ENCODE assay signal across 18 cellular contexts in the genomic region with DNA sequence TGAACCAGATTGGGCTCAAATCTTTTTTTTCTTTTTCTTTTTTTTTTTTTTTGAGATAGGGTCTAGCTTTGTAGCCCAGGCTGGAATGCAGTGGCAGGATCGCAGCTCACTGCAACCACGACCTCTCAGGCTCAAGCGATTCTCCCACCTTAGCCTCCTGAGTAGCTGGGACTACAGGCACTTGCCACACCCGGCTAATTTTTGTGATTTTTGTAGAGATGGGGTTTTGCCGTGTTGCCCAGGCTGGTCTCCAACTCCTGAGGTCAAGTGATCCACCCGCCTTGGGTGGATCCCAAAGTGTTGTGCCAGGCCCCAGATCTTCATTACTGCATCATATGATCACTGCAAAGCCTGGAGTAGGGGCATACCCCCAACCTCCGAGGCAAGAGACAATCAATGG. TPM values are rescaled to one million over a fixed set of nuclear protein-coding genes. Genes with fewer than 3 reads are reported as not detected.
DNase-seq lines count a peak whose midpoint lies in the region; ATAC-seq, FAIRE-seq and TF ChIP-seq lines count a peak whose summit lies in the region.
"Had no signal": no experiment of that assay in that cellular context is flagged by ENCODE, and none has a peak within 500 bp of the region (broad histone marks: within the 10 kb centered on the region; RNA-seq: fewer than 3 reads in every experiment).

No MANE protein-coding gene starts in this region.

- H3K27ac Mint-ChIP-seq in CD4-positive, alpha-beta T cell = peak overlapping the region; percentile 92
- H3K27ac Mint-ChIP-seq in H9 (no peak overlapping the region), astrocyte (ENCODE audit: unreplicated experiment) (no peak overlapping the region)
- H3K27ac Mint-ChIP-seq: activated B cell treated with CpG ODN at 0.5 μM for 24 hours; T-helper 1 cell treated with Interleukin-12 subunit alpha and Interleukin-12 subunit beta and Interleukin-4 antibody, amounts not matched to agents 30 μg/mL and 1 μg/mL, for 36 hours had no signal

- TF ChIP-seq POLR2A in erythroblast (IDR thresholded peaks at IDR 0.05; ENCODE audit: low read length) = no peak

- H2BK5ac ChIP-seq in H9 (ENCODE audit: insufficient read length, low read length) = no peak overlapping the region

- H2AFZ ChIP-seq in H9 (ENCODE audit: low read length) (no peak overlapping the region), astrocyte (ENCODE audit: low read depth, low read length) (no peak overlapping the region), osteoblast (ENCODE audit: low read length) (no peak overlapping the region)
- H2AFZ ChIP-seq: parathyroid adenoma had no signal

- H2BK12ac ChIP-seq in H9 (ENCODE audit: insufficient read length, low read depth, low read length) = no peak overlapping the region

- WGBS in H9 (ENCODE audit: extremely low coverage, insufficient read length, low lambda C conversion rate) = no CpG with 5 or more reads among the region's 7 CpGs

- H2BK120ac ChIP-seq in H9 (ENCODE audit: low read depth, low read length, poor library complexity, severe bottlenecking) = no peak overlapping the region

- H3K9ac ChIP-seq in H9 (ENCODE audit: extremely low read depth, insufficient read length, low read length) (no peak overlapping the region), astrocyte (ENCODE audit: low read length) (no peak overlapping the region)
- H3K9ac ChIP-seq: parathyroid adenoma had no signal

- no peak overlapping the region for H3K56ac ChIP-seq in H9 (ENCODE audit: insufficient read length, low read depth, low read length)

- H4K20me1 ChIP-seq in H9 (ENCODE audit: control insufficient read depth, insufficient read depth, insufficient read length) = peaks cover 3% of the 10 kb centered on the region
- peaks cover 52% of the 10 kb centered on the region for H4K20me1 ChIP-seq in astrocyte (ENCODE audit: insufficient read depth, low read length)
- peaks cover 25% of the 10 kb centered on the region for H4K20me1 ChIP-seq in osteoblast (ENCODE audit: insufficient read depth, low read length)

- no peak for FAIRE-seq in astrocyte (lab: Jason Lieb, UNC)
- FAIRE-seq: colon, endothelial cell of umbilical vein, GM18507 had no signal

- H3K4me1 ChIP-seq in H9 (ENCODE audit: insufficient read depth, low read length) (peaks cover 4% of the 10 kb centered on the region; the same call in 1 of the 2 replicates), astrocyte (ENCODE audit: insufficient read depth, low read length) (peaks cover 25% of the 10 kb centered on the region), osteoblast (ENCODE audit: insufficient read depth, low read length) (peaks cover 26% of the 10 kb centered on the region)
- H3K4me1 ChIP-seq: BE2C had no signal

- H3K4me3 ChIP-seq in astrocyte (ENCODE audit: insufficient read depth, low read depth, low read length) = no peak overlapping the region
- peak overlapping the region; percentile 96 for H3K4me3 ChIP-seq in osteoblast (ENCODE audit: insufficient read depth, low read length)

- no peak overlapping the region for H3K23ac ChIP-seq in H9 (ENCODE audit: insufficient read length, low read depth, low read length)

- no peak overlapping the region for H4K8ac ChIP-seq in H9 (replicated peaks; ENCODE audit: insufficient read length, low read depth, low read length)

- H3K4me1 Mint-ChIP-seq in CD4-positive, alpha-beta T cell (ENCODE audit: low read depth) = peaks cover 29% of the 10 kb centered on the region
- H3K4me1 Mint-ChIP-seq in H9 (peaks cover 14 to 23% of the 10 kb centered on the region in 2 experiments), astrocyte (ENCODE audit: low read depth, unreplicated experiment) (peaks cover 18% of the 10 kb centered on the region)

- peaks cover 16% of the 10 kb centered on the region for H3K79me1 ChIP-seq in H9 (ENCODE audit: insufficient read depth, low read depth, low read length, poor library complexity, severe bottlenecking)

- no peak overlapping the region for H3K4ac ChIP-seq in H9 (ENCODE audit: low read depth, low read length)

- no peak for TF ChIP-seq CTCF in CD4-positive, alpha-beta T cell (IDR thresholded peaks at IDR 0.05)
- no peak for TF ChIP-seq CTCF in H9 (conservative IDR thresholded peaks at IDR 0.05)
- no peak for TF ChIP-seq CTCF in astrocyte (IDR thresholded peaks at IDR 0.05; ENCODE audit: insufficient read depth, low read depth, low read length)
- no peak for TF ChIP-seq CTCF in osteoblast (IDR thresholded peaks at IDR 0.05; ENCODE audit: extremely low read depth, low read depth, low read length)

- peak overlapping the region; percentile 91 for H3K4me3 Mint-ChIP-seq in CD4-positive, alpha-beta T cell
- peak overlapping the region; percentile 21 to 90; a peak in 3 of 5 replicates for H3K4me3 Mint-ChIP-seq in H9
- H3K4me3 Mint-ChIP-seq in astrocyte (ENCODE audit: unreplicated experiment) = peak overlapping the region; percentile 57

- H4K5ac ChIP-seq in H9 (ENCODE audit: insufficient read length, low read depth, low read length) = no peak overlapping the region

- H2AK5ac ChIP-seq in H9 (ENCODE audit: insufficient read length, low read length) = no peak overlapping the region

- intact Hi-C loops in CD4-positive, alpha-beta T cell (cut with DNase I, micrococcal nuclease) = no loop called here

- H4K91ac ChIP-seq in H9 (ENCODE audit: insufficient read length, low read depth, low read length) = no peak overlapping the region

- peaks cover 43% of the 10 kb centered on the region for H3K36me3 Mint-ChIP-seq in CD4-positive, alpha-beta T cell (ENCODE audit: low read depth)
- peaks cover 19 to 30% (median 19%) of the 10 kb centered on the region in 3 experiments for H3K36me3 Mint-ChIP-seq in H9 (ENCODE audit: insufficient read depth in 1 of 3, low read depth in 3 of 3)
- peaks cover 14% of the 10 kb centered on the region for H3K36me3 Mint-ChIP-seq in astrocyte (ENCODE audit: low read depth, unreplicated experiment)

- H3K79me2 ChIP-seq in H9 (ENCODE audit: insufficient read depth, low read length) (peaks cover 20% of the 10 kb centered on the region; the same call in 1 of the 2 replicates), astrocyte (ENCODE audit: insufficient read depth, low read length) (peaks cover 72% of the 10 kb centered on the region), osteoblast (ENCODE audit: insufficient read depth, low read length) (peaks cover 66% of the 10 kb centered on the region)

- H2BK15ac ChIP-seq in H9 (ENCODE audit: low read depth, low read length) = no peak overlapping the region

- H3K27me3 ChIP-seq in CD4-positive, alpha-beta T cell (ENCODE audit: control insufficient read depth, insufficient read depth, low read length) = no peaks in the 10 kb centered on the region
- H3K27me3 ChIP-seq in H9 (ENCODE audit: insufficient read depth, low read length) (no peaks in the 10 kb centered on the region), astrocyte (ENCODE audit: insufficient read depth, low read length) (no peaks in the 10 kb centered on the region), osteoblast (ENCODE audit: insufficient read depth, low read length) (no peaks in the 10 kb centered on the region)
- H3K27me3 ChIP-seq: BE2C had no signal

- no peak overlapping the region for H3K27ac ChIP-seq in CD4-positive, alpha-beta T cell (ENCODE audit: low read depth, low read length)
- no peak overlapping the region for H3K27ac ChIP-seq in H9 (ENCODE audit: insufficient read length, low read depth, low read length)
- no peak overlapping the region for H3K27ac ChIP-seq in astrocyte (ENCODE audit: low read depth, low read length)
- no peak overlapping the region for H3K27ac ChIP-seq in osteoblast (ENCODE audit: low read depth, low read length)
- H3K27ac ChIP-seq: parathyroid adenoma had no signal

- no peak overlapping the region for H3T11ph ChIP-seq in H9 (ENCODE audit: low read length)

- H3K14ac ChIP-seq in H9 (ENCODE audit: insufficient read depth, low read length) = no peak overlapping the region

- H3K4me2 ChIP-seq in H9 (ENCODE audit: insufficient read depth, insufficient read length, low read length) (no peak overlapping the region), astrocyte (ENCODE audit: low read length) (peak overlapping the region; percentile 97), osteoblast (ENCODE audit: insufficient read depth, low read length) (no peak overlapping the region)

- H3K9me3 ChIP-seq in CD4-positive, alpha-beta T cell (ENCODE audit: control insufficient read depth, low read length) = no peaks in the 10 kb centered on the region
- H3K9me3 ChIP-seq in H9 (ENCODE audit: control insufficient read depth, low read depth, low read length) (no peaks in the 10 kb centered on the region), astrocyte (ENCODE audit: insufficient read depth, low read depth, low read length) (no peaks in the 10 kb centered on the region), osteoblast (ENCODE audit: low read depth, low read length) (no peaks in the 10 kb centered on the region)
- H3K9me3 ChIP-seq: BE2C, HAP-1 had no signal

- ATAC-seq in CD4-positive, alpha-beta T cell (ENCODE audit: poor library complexity) = no peak
- ATAC-seq in HG02759 (IDR thresholded peaks at IDR 0.05; ENCODE audit: unreplicated experiment) = no peak

- DNase-seq in CD4-positive, alpha-beta T cell = no peak
- DNase-seq in H9 (no peak), astrocyte (ENCODE audit: low read depth) (no peak), osteoblast (ENCODE audit: insufficient read length, low spot score, missing footprints) (no peak), erythroblast (lab: John Stamatoyannopoulos, UW) (no peak), EL (no peak)
- DNase-seq: activated B cell treated with CpG ODN at 0.5 μM for 24 hours, activated gamma-delta T cell, BE2C, NCI-H1436 had no signal

- POLR2A ChIA-PET in CD4-positive, alpha-beta T cell (lab: Charles Lee) = interaction anchor here (0.9 kb wide), 1 partner anchor 34 kb away, joined by 3 read pairs; no protein-coding TSS in a partner anchor

- no peak overlapping the region for H2BK20ac ChIP-seq in H9 (ENCODE audit: low read depth, low read length, poor library complexity, severe bottlenecking)

- H3K27me3 Mint-ChIP-seq in CD4-positive, alpha-beta T cell = no peaks in the 10 kb centered on the region
- H3K27me3 Mint-ChIP-seq in H9 (ENCODE audit: low read depth) = no peaks in the 10 kb centered on the region
- H3K27me3 Mint-ChIP-seq in astrocyte (ENCODE audit: low read depth, unreplicated experiment) = no peaks in the 10 kb centered on the region
- H3K27me3 Mint-ChIP-seq: activated B cell treated with CpG ODN at 0.5 μM for 24 hours had no signal

- CTCF ChIA-PET in CD4-positive, alpha-beta T cell (lab: Charles Lee) = interaction anchor here (1.6 to 1.9 kb wide), 2 partner anchors 12 to 74 kb away, joined by 3 to 6 read pairs; partner anchors contain the start of gene VPS37D

- H3K36me3 ChIP-seq in astrocyte (ENCODE audit: insufficient read depth, low read length) (no peaks in the 10 kb centered on the region), osteoblast (ENCODE audit: insufficient read depth, low read length) (peaks cover 12% of the 10 kb centered on the region)

- H3K18ac ChIP-seq in H9 (ENCODE audit: insufficient read length, low read depth, low read length) = no peak overlapping the region

- H3K23me2 ChIP-seq in H9 (ENCODE audit: insufficient read length, low read depth, low read length, poor library complexity, severe bottlenecking) = peaks cover 12% of the 10 kb centered on the region

- no peaks in the 10 kb centered on the region for H3K9me3 Mint-ChIP-seq in CD4-positive, alpha-beta T cell
- no peaks in the 10 kb centered on the region for H3K9me3 Mint-ChIP-seq in H9
- H3K9me3 Mint-ChIP-seq in astrocyte (ENCODE audit: unreplicated experiment) = no peaks in the 10 kb centered on the region
- H3K9me3 Mint-ChIP-seq: activated B cell treated with CpG ODN at 0.5 μM for 24 hours; T-helper 1 cell treated with Interleukin-12 subunit alpha and Interleukin-12 subunit beta and Interleukin-4 antibody, amounts not matched to agents 30 μg/mL and 1 μg/mL, for 36 hours had no signal

RNA-seq across cellular contexts. Expression of gene DNAJC30, which starts 2.8 kb away (rescaled TPM):
- 10 to 100 TPM; 14.0 to 14.4 TPM for total RNA-seq in CD4-positive, alpha-beta T cell
- 8.1 and 8.7 TPM in 2 replicates for total RNA-seq in H9 (2021)
- total RNA-seq in astrocyte = 10.5 and 11.0 TPM in 2 replicates
- 2.9 TPM in 2 replicates for total RNA-seq in osteoblast

RNA-seq across cellular contexts. Expression of gene BUD23, which starts 2.9 kb away (rescaled TPM):
- 100 to 1,000 TPM in 1 of 2 experiments, 10 to 100 TPM in 1; 96.1 to 103 TPM for total RNA-seq in CD4-positive, alpha-beta T cell
- total RNA-seq in H9 (2021) (68.5 and 78.1 TPM in 2 replicates), astrocyte (68.3 and 73.1 TPM in 2 replicates), osteoblast (33.9 and 36.9 TPM in 2 replicates)

RNA-seq across cellular contexts. Expression of gene VPS37D, which starts 12.9 kb away (rescaled TPM):
- total RNA-seq in CD4-positive, alpha-beta T cell = under 1 TPM; 0.81 to 0.96 TPM
- 0.85 and 1.3 TPM in 2 replicates for total RNA-seq in H9 (2021)
- total RNA-seq in astrocyte = 2.9 and 3.6 TPM in 2 replicates
- total RNA-seq in osteoblast = 5.8 and 5.9 TPM in 2 replicates

RNA-seq across cellular contexts. Expression of gene STX1A, which starts 39.0 kb away (rescaled TPM):
- total RNA-seq in CD4-positive, alpha-beta T cell = 10 to 100 TPM; 15.5 to 20.7 TPM
- total RNA-seq in H9 (2021) = 9.3 and 10.1 TPM in 2 replicates
- 15.0 and 19.7 TPM in 2 replicates for total RNA-seq in astrocyte
- total RNA-seq in osteoblast = 15.9 and 17.4 TPM in 2 replicates

RNA-seq across cellular contexts. Expression of gene MLXIPL, which starts 56.2 kb away (rescaled TPM):
- total RNA-seq in CD4-positive, alpha-beta T cell = not detected
- total RNA-seq in H9 (2021) (5.5 and 6.1 TPM in 2 replicates), astrocyte (0.41 TPM in 1 of 2 replicates, not detected in the other), osteoblast (0.29 and 0.72 TPM in 2 replicates)
- total RNA-seq: activated B cell treated with CpG ODN at 0.5 μM for 24 hours; activated CD8-positive, alpha-beta memory T cell treated with anti-CD3 and anti-CD28 coated beads for 36 hours; endothelial cell of umbilical vein had no signal
